ENCODE assay signal across 21 cellular contexts in genomic region chr13:53601181-53601580, GRCh38.
DNase-seq lines count a peak whose midpoint lies in the region; FAIRE-seq and TF ChIP-seq lines count a peak whose summit lies in the region.
"Had no signal": no experiment of that assay in that cellular context is flagged by ENCODE, and none has a peak within 500 bp of the region (broad histone marks: within the 10 kb centered on the region; RNA-seq: fewer than 3 reads in every experiment).

No MANE protein-coding gene starts in this region.

- peak; percentile 20 for FAIRE-seq in astrocyte (lab: Jason Lieb, UNC)
- FAIRE-seq: GM12892, GM18507 had no signal

- H3K4me2 ChIP-seq in BLaER1 (peak overlapping the region; percentile 13; the same call in 1 of the 2 replicates), astrocyte (ENCODE audit: low read length) (peak overlapping the region; percentile 8), neural cell (ENCODE audit: low read length) (peak overlapping the region; percentile 15)

- H3K27me3 ChIP-seq in BLaER1 (no peaks in the 10 kb centered on the region), astrocyte (ENCODE audit: insufficient read depth, low read length) (no peaks in the 10 kb centered on the region), neural cell (ENCODE audit: insufficient read depth, low read depth, low read length) (no peaks in the 10 kb centered on the region), brain microvascular endothelial cell (replicated peaks) (no peaks in the 10 kb centered on the region)

- no peak for TF ChIP-seq CTCF in astrocyte (IDR thresholded peaks at IDR 0.05; ENCODE audit: insufficient read depth, low read depth, low read length)
- TF ChIP-seq CTCF in neural cell (IDR thresholded peaks at IDR 0.05; ENCODE audit: poor library complexity, severe bottlenecking), result no peak
- no peak for TF ChIP-seq CTCF in brain microvascular endothelial cell (IDR thresholded peaks at IDR 0.05; ENCODE audit: low read depth, low read length, missing control alignments)

- H4K20me1 ChIP-seq in BLaER1 (no peaks in the 10 kb centered on the region), astrocyte (ENCODE audit: insufficient read depth, low read length) (no peaks in the 10 kb centered on the region), neural cell (ENCODE audit: insufficient read depth) (no peaks in the 10 kb centered on the region)

- peaks cover 8% of the 10 kb centered on the region for H3K4me1 Mint-ChIP-seq in astrocyte (ENCODE audit: low read depth, unreplicated experiment)
- H3K4me1 Mint-ChIP-seq: CD4-positive, CD25-positive, alpha-beta regulatory T cell; CD8-positive, alpha-beta memory T cell had no signal

- H3K27ac Mint-ChIP-seq in astrocyte (ENCODE audit: unreplicated experiment), result no peak overlapping the region
- H3K27ac Mint-ChIP-seq: CD4-positive, CD25-positive, alpha-beta regulatory T cell had no signal

- H3K4me3 ChIP-seq in BLaER1, result no peak overlapping the region
- H3K4me3 ChIP-seq in astrocyte (ENCODE audit: insufficient read depth, low read depth, low read length), result no peak overlapping the region
- H3K4me3 ChIP-seq in neural cell (ENCODE audit: low read length), result no peak overlapping the region
- H3K4me3 ChIP-seq in brain microvascular endothelial cell (ENCODE audit: low read depth, low read length), result no peak overlapping the region
- H3K4me3 ChIP-seq: GM23248, HAP-1 had no signal

- H2AFZ ChIP-seq in astrocyte (ENCODE audit: low read depth, low read length), result no peak overlapping the region
- no peak overlapping the region for H2AFZ ChIP-seq in neural cell (ENCODE audit: low read depth, low read length)
- H2AFZ ChIP-seq: GM23248 had no signal

- peaks cover 8% of the 10 kb centered on the region; the same call in 1 of the 2 replicates for H3K4me1 ChIP-seq in BLaER1
- no peaks in the 10 kb centered on the region for H3K4me1 ChIP-seq in astrocyte (ENCODE audit: insufficient read depth, low read length)
- H3K4me1 ChIP-seq: HAP-1 had no signal

- no peaks in the 10 kb centered on the region for H3F3A ChIP-seq in neural cell (ENCODE audit: insufficient read depth, low read length, poor library complexity, severe bottlenecking)

- in situ Hi-C loops in brain microvascular endothelial cell (cut with HindIII; ENCODE audit: low pct_ligation_motif_present, low sequenced_read_pairs), result no loop called here

- no peaks in the 10 kb centered on the region for H3K36me3 Mint-ChIP-seq in astrocyte (ENCODE audit: low read depth, unreplicated experiment)
- H3K36me3 Mint-ChIP-seq: CD4-positive, CD25-positive, alpha-beta regulatory T cell; CD8-positive, alpha-beta memory T cell had no signal

- H3K4me3 Mint-ChIP-seq in astrocyte (ENCODE audit: unreplicated experiment), result no peak overlapping the region
- H3K4me3 Mint-ChIP-seq: CD4-positive, CD25-positive, alpha-beta regulatory T cell; CD8-positive, alpha-beta memory T cell had no signal

- H3K27me3 Mint-ChIP-seq in astrocyte (ENCODE audit: low read depth, unreplicated experiment), result no peaks in the 10 kb centered on the region
- H3K27me3 Mint-ChIP-seq: CD4-positive, CD25-positive, alpha-beta regulatory T cell; CD8-positive, alpha-beta memory T cell had no signal

- H3K9ac ChIP-seq in BLaER1, result no peak overlapping the region
- H3K9ac ChIP-seq in astrocyte (ENCODE audit: low read length), result no peak overlapping the region
- no peak overlapping the region for H3K9ac ChIP-seq in neural cell (ENCODE audit: low read length)
- H3K9ac ChIP-seq: GM23248 had no signal

- TF ChIP-seq EP300 in neural cell (conservative IDR thresholded peaks at IDR 0.05; ENCODE audit: poor library complexity, severe bottlenecking), result peak; percentile 52

- H3K27ac ChIP-seq in BLaER1 (no peak overlapping the region), astrocyte (ENCODE audit: low read depth, low read length) (no peak overlapping the region), neural cell (ENCODE audit: low read length) (peak overlapping the region; percentile 2), brain microvascular endothelial cell (no peak overlapping the region)
- H3K27ac ChIP-seq: GM23248, HL-60 had no signal

- H3K9me3 Mint-ChIP-seq in astrocyte (ENCODE audit: unreplicated experiment), result peaks cover 2% of the 10 kb centered on the region

- H3K9me2 ChIP-seq in neural cell (ENCODE audit: insufficient read depth, low read length), result no peaks in the 10 kb centered on the region

- no peak for DNase-seq in astrocyte (ENCODE audit: low read depth)
- peak; percentile 29 for DNase-seq in retina
- no peak for DNase-seq in putamen (ENCODE audit: low spot score)
- no peak for DNase-seq in brain microvascular endothelial cell
- DNase-seq in globus pallidus (ENCODE audit: low spot score), result no peak
- DNase-seq: 8988T; C1 segment of cervical spinal cord; CD4-positive, CD25-positive, alpha-beta regulatory T cell; CD8-positive, alpha-beta memory T cell; COR-L47; DMS 273 treated with DMSO at 0.1 percent for 48 hours; DMS53; DND-41; EL; GM23248 had no signal

- TF ChIP-seq RAD21 in neural cell (conservative IDR thresholded peaks at IDR 0.05), result no peak

- H3K79me2 ChIP-seq in astrocyte (ENCODE audit: insufficient read depth, low read length) (no peaks in the 10 kb centered on the region), neural cell (replicated peaks; ENCODE audit: insufficient read depth, low read length) (no peaks in the 10 kb centered on the region)

- no peaks in the 10 kb centered on the region for H3K36me3 ChIP-seq in BLaER1
- H3K36me3 ChIP-seq in astrocyte (ENCODE audit: insufficient read depth, low read length), result no peaks in the 10 kb centered on the region
- no peaks in the 10 kb centered on the region for H3K36me3 ChIP-seq in neural cell (ENCODE audit: insufficient read depth, low read length)
- no peaks in the 10 kb centered on the region for H3K36me3 ChIP-seq in brain microvascular endothelial cell (replicated peaks)
- H3K36me3 ChIP-seq: HAP-1 had no signal

- H3K9me3 ChIP-seq in BLaER1 (no peaks in the 10 kb centered on the region), astrocyte (ENCODE audit: insufficient read depth, low read depth, low read length) (no peaks in the 10 kb centered on the region), neural cell (ENCODE audit: low read length) (no peaks in the 10 kb centered on the region)
- H3K9me3 ChIP-seq: HAP-1 had no signal

TF ChIP-seq in neural cell, 6 proteins besides CTCF, POLR2A, EP300 and RAD21:
- TF ChIP-seq SMC3 (conservative IDR thresholded peaks at IDR 0.05; ENCODE audit: poor library complexity) (no peak), REST (IDR thresholded peaks at IDR 0.05; ENCODE audit: borderline replicate concordance) (peak; percentile 52), POLR2AphosphoS5 (IDR thresholded peaks at IDR 0.05) (peak; percentile 21), MXI1 (conservative IDR thresholded peaks at IDR 0.05; ENCODE audit: poor library complexity, severe bottlenecking) (no peak)
TF ChIP-seq in neural cell: peak in this region for 2.
